In genomic region chr5:100731768-100732167, GRCh38 we compare ENCODE assay signal across 8 cellular contexts.
DNase-seq lines count a peak whose midpoint lies in the region; ATAC-seq and TF ChIP-seq lines count a peak whose summit lies in the region.

No MANE protein-coding gene starts in this region.

- no TSS peak for BruUV-seq in Caco-2 (replicated peaks; lab: Mats Ljungman, UMichigan)

- no peaks in the 10 kb centered on the region for H3K9me3 ChIP-seq in naive thymus-derived CD4-positive, alpha-beta T cell (ENCODE audit: control insufficient read depth in 2 of 3, low read length in 3 of 3)
- no peaks in the 10 kb centered on the region for H3K9me3 ChIP-seq in Caco-2

- no peak for TF ChIP-seq CTCF in Caco-2 (IDR thresholded peaks at IDR 0.05; ENCODE audit: insufficient read depth in 1 of 2, low read depth in 1 of 2, low read length in 1 of 2, severe bottlenecking in 1 of 2, unreplicated experiment in 1 of 2)

- POLR2A ChIA-PET in naive thymus-derived CD4-positive, alpha-beta T cell (lab: Charles Lee): interaction anchor here (2.2 kb wide), 1 partner anchor 171 kb away, joined by 7 read pairs; the partner anchor contains the start of gene ST8SIA4
- POLR2A ChIA-PET in Caco-2 (lab: Charles Lee): no interaction called here

- no peaks in the 10 kb centered on the region for H3K27me3 ChIP-seq in naive thymus-derived CD4-positive, alpha-beta T cell (ENCODE audit: control insufficient read depth in 2 of 2, insufficient read depth in 2 of 2, low read length in 2 of 2)
- H3K27me3 ChIP-seq in Caco-2 (replicated peaks; ENCODE audit: control insufficient read depth, insufficient read depth, low read length): no peaks in the 10 kb centered on the region

- no peaks in the 10 kb centered on the region for H3K9me3 Mint-ChIP-seq in naive thymus-derived CD4-positive, alpha-beta T cell
- H3K9me3 Mint-ChIP-seq in Caco-2 (ENCODE audit: unreplicated experiment): no peaks in the 10 kb centered on the region

- H3K27ac ChIP-seq in naive thymus-derived CD4-positive, alpha-beta T cell (ENCODE audit: low read depth, low read length): no peak overlapping the region

- CTCF ChIA-PET in naive thymus-derived CD4-positive, alpha-beta T cell (lab: Charles Lee): no interaction called here
- CTCF ChIA-PET in Caco-2 (lab: Charles Lee): no interaction called here

- H3K36me3 Mint-ChIP-seq in naive thymus-derived CD4-positive, alpha-beta T cell: no peaks in the 10 kb centered on the region
- H3K36me3 Mint-ChIP-seq in Caco-2 (ENCODE audit: insufficient read depth, unreplicated experiment): no peaks in the 10 kb centered on the region

- DNase-seq in activated gamma-delta T cell treated with Interleukin-2 at 50 U/mL for 16 hours (peak; percentile 3), activated gamma-delta T cell (lab: John Stamatoyannopoulos, UW) (no peak), OCI-M1 (lab: John Stamatoyannopoulos, UW) (peak; percentile 43), EL (no peak), GOT3 (lab: John Stamatoyannopoulos, UW) (no peak), Caco-2 (no peak)
- peak in 7 of 9 donors; percentile 14 to 55 (median 45) for DNase-seq in naive thymus-derived CD4-positive, alpha-beta T cell

- H3K27ac Mint-ChIP-seq in naive thymus-derived CD4-positive, alpha-beta T cell: peak overlapping the region; percentile 28 to 83 (median 65)
- no peak overlapping the region for H3K27ac Mint-ChIP-seq in Caco-2 (ENCODE audit: unreplicated experiment)

- ATAC-seq in HG02678 (IDR thresholded peaks at IDR 0.05; ENCODE audit: unreplicated experiment): peak; percentile 99
- peak; percentile 87 for ATAC-seq in naive thymus-derived CD4-positive, alpha-beta T cell

- peaks cover 4 to 14% (median 9%) of the 10 kb centered on the region in 7 donors for H3K4me1 Mint-ChIP-seq in naive thymus-derived CD4-positive, alpha-beta T cell
- H3K4me1 Mint-ChIP-seq in Caco-2 (ENCODE audit: low read depth, unreplicated experiment): no peaks in the 10 kb centered on the region

- H3K4me1 ChIP-seq in naive thymus-derived CD4-positive, alpha-beta T cell (ENCODE audit: control insufficient read depth in 2 of 2, insufficient read depth in 2 of 2, low read length in 2 of 2): peaks cover 0 to 11% of the 10 kb centered on the region in 2 donors
- H3K4me1 ChIP-seq in Caco-2: no peaks in the 10 kb centered on the region

- H3K36me3 ChIP-seq in naive thymus-derived CD4-positive, alpha-beta T cell (ENCODE audit: control insufficient read depth in 2 of 3, insufficient read depth in 3 of 3, low read length in 3 of 3): no peaks in the 10 kb centered on the region
- H3K36me3 ChIP-seq in Caco-2 (ENCODE audit: control insufficient read depth, insufficient read depth, low read length): no peaks in the 10 kb centered on the region

- no peaks in the 10 kb centered on the region for H3K27me3 Mint-ChIP-seq in naive thymus-derived CD4-positive, alpha-beta T cell
- H3K27me3 Mint-ChIP-seq in Caco-2 (ENCODE audit: insufficient read depth, unreplicated experiment): no peaks in the 10 kb centered on the region

- peak overlapping the region; percentile 7 for H3K4me3 ChIP-seq in naive thymus-derived CD4-positive, alpha-beta T cell (ENCODE audit: low read length)
- H3K4me3 ChIP-seq in Caco-2 (ENCODE audit: low read depth, low read length): no peak overlapping the region

- peak overlapping the region in 9 of 10 donors; percentile 1 to 85 (median 80) for H3K4me3 Mint-ChIP-seq in naive thymus-derived CD4-positive, alpha-beta T cell
- no peak overlapping the region for H3K4me3 Mint-ChIP-seq in Caco-2 (ENCODE audit: unreplicated experiment)

- intact Hi-C loops in naive thymus-derived CD4-positive, alpha-beta T cell (cut with micrococcal nuclease): loop anchor here (1.0 to 5.0 kb wide), 7 partner anchors 49 to 197 kb away; partner anchors contain the start of genes FAM174A (in 2 of the 2) and ST8SIA4 (in 1 of the 2)
- intact Hi-C loops in Caco-2 (cut with micrococcal nuclease; ENCODE audit: unreplicated experiment): no loop called here

Comparison
In these comparisons a context has a peak if more than half of its experiments do, and no peak if none do; other contexts are left out.
1. DNase-seq: peak in activated gamma-delta T cell treated with Interleukin-2 at 50 U/mL for 16 hours (single experiment), OCI-M1 (single experiment) and naive thymus-derived CD4-positive, alpha-beta T cell (7 of 9); none in activated gamma-delta T cell (single experiment), EL (single experiment), GOT3 (single experiment) and Caco-2 (0 of 2).